In genomic region chr6:108492131-108492766, GRCh38 we compare ENCODE assay signal across 9 cellular contexts.
DNase-seq lines count a peak whose midpoint lies in the region; ATAC-seq, FAIRE-seq and TF ChIP-seq lines count a peak whose summit lies in the region.
"Had no signal": no experiment of that assay in that cellular context is flagged by ENCODE, and none has a peak within 500 bp of the region (broad histone marks: within the 10 kb centered on the region; RNA-seq: fewer than 3 reads in every experiment).

No MANE protein-coding gene starts in this region.

- H3K4me2 ChIP-seq in Loucy (ENCODE audit: low read depth, low read length, poor library complexity, severe bottlenecking) = no peak overlapping the region

- no peaks in the 10 kb centered on the region for H3K27me3 Mint-ChIP-seq in stimulated activated naive B cell treated with anti-CD40 and anti-IgM and Interleukin-4, amounts not matched to agents 10 μg/mL and 1 μg/mL and 100 μg/mL, for 72 hours
- H3K27me3 Mint-ChIP-seq in activated T-helper 17 cell treated with anti-CD3 and anti-CD28 coated beads, Interleukin-2, amount 50 U/mL, for 72 hours = no peaks in the 10 kb centered on the region
- H3K27me3 Mint-ChIP-seq: CD8-positive, alpha-beta memory T cell had no signal

- no peaks in the 10 kb centered on the region for H3K27me3 ChIP-seq in Loucy (ENCODE audit: insufficient read depth, low read length, poor library complexity, severe bottlenecking)

- no peaks in the 10 kb centered on the region for H3K4me1 Mint-ChIP-seq in stimulated activated naive B cell treated with anti-CD40 and anti-IgM and Interleukin-4, amounts not matched to agents 10 μg/mL and 1 μg/mL and 100 μg/mL, for 72 hours
- H3K4me1 Mint-ChIP-seq in activated T-helper 17 cell treated with anti-CD3 and anti-CD28 coated beads, Interleukin-2, amount 50 U/mL, for 72 hours = peaks cover 5% of the 10 kb centered on the region
- H3K4me1 Mint-ChIP-seq: CD8-positive, alpha-beta memory T cell had no signal

- no peaks in the 10 kb centered on the region for H4K20me1 ChIP-seq in Loucy (ENCODE audit: insufficient read depth, low read length, poor library complexity, severe bottlenecking)

- H3K9me3 ChIP-seq in Loucy (ENCODE audit: insufficient read depth, low read depth, low read length) = no peaks in the 10 kb centered on the region

- ATAC-seq in stimulated activated naive B cell treated with anti-CD40 and anti-IgM and Interleukin-4, amounts not matched to agents 10 μg/mL and 1 μg/mL and 100 μg/mL, for 72 hours (replicated peaks) = peak; percentile 34 to 56
- ATAC-seq in activated T-helper 17 cell treated with anti-CD3 and anti-CD28 coated beads, Interleukin-2, amount 50 U/mL, for 72 hours (replicated peaks) = no peak
- ATAC-seq in stimulated activated naive CD8-positive, alpha-beta T cell treated with anti-CD3 and anti-CD28 coated beads, Interleukin-15, Interleukin-2, amounts not matched to agents 100 U/mL and 50 U/mL, for 24 hours = no peak

- no peaks in the 10 kb centered on the region for H3F3A ChIP-seq in Loucy (ENCODE audit: low read depth)

- peak; percentile 85 for TF ChIP-seq CTCF in Loucy (conservative IDR thresholded peaks at IDR 0.05; ENCODE audit: low read length)

- no peak overlapping the region; the same call in 1 of the 2 replicates for H2AFZ ChIP-seq in Loucy (ENCODE audit: low read length)

- no peaks in the 10 kb centered on the region for H3K9me2 ChIP-seq in Loucy (replicated peaks; ENCODE audit: low read depth, low read length)

- H3K27ac Mint-ChIP-seq in stimulated activated naive B cell treated with anti-CD40 and anti-IgM and Interleukin-4, amounts not matched to agents 10 μg/mL and 1 μg/mL and 100 μg/mL, for 72 hours = no peak overlapping the region
- no peak overlapping the region for H3K27ac Mint-ChIP-seq in activated T-helper 17 cell treated with anti-CD3 and anti-CD28 coated beads, Interleukin-2, amount 50 U/mL, for 72 hours

- no peak overlapping the region for H3K4me3 ChIP-seq in Loucy (ENCODE audit: low read length, poor library complexity, severe bottlenecking)

- H3K9me3 Mint-ChIP-seq in stimulated activated naive B cell treated with anti-CD40 and anti-IgM and Interleukin-4, amounts not matched to agents 10 μg/mL and 1 μg/mL and 100 μg/mL, for 72 hours = no peaks in the 10 kb centered on the region
- H3K9me3 Mint-ChIP-seq in activated T-helper 17 cell treated with anti-CD3 and anti-CD28 coated beads, Interleukin-2, amount 50 U/mL, for 72 hours = no peaks in the 10 kb centered on the region
- H3K9me3 Mint-ChIP-seq: CD8-positive, alpha-beta memory T cell had no signal

- no peak overlapping the region for H3K9ac ChIP-seq in Loucy (ENCODE audit: low read depth, low read length, poor library complexity, severe bottlenecking)

- no peak overlapping the region for H3K4me3 Mint-ChIP-seq in stimulated activated naive B cell treated with anti-CD40 and anti-IgM and Interleukin-4, amounts not matched to agents 10 μg/mL and 1 μg/mL and 100 μg/mL, for 72 hours
- H3K4me3 Mint-ChIP-seq in activated T-helper 17 cell treated with anti-CD3 and anti-CD28 coated beads, Interleukin-2, amount 50 U/mL, for 72 hours = no peak overlapping the region
- H3K4me3 Mint-ChIP-seq: CD8-positive, alpha-beta memory T cell had no signal

- peaks cover 1 to 3% of the 10 kb centered on the region in 2 donors for H3K36me3 Mint-ChIP-seq in stimulated activated naive B cell treated with anti-CD40 and anti-IgM and Interleukin-4, amounts not matched to agents 10 μg/mL and 1 μg/mL and 100 μg/mL, for 72 hours
- no peaks in the 10 kb centered on the region for H3K36me3 Mint-ChIP-seq in activated T-helper 17 cell treated with anti-CD3 and anti-CD28 coated beads, Interleukin-2, amount 50 U/mL, for 72 hours (ENCODE audit: low read depth)

- DNase-seq in NCI-H1694 treated with DMSO at 0.1 percent for 48 hours (lab: John Stamatoyannopoulos, UW) (peak; percentile 20), NCI-H1694 (lab: John Stamatoyannopoulos, UW) (no peak), glomerular endothelial cell (ENCODE audit: extremely low read depth, low read depth, low spot score) (peak; percentile 44)
- DNase-seq in stimulated activated naive B cell treated with anti-CD40 and anti-IgM and Interleukin-4, amounts not matched to agents 10 μg/mL and 1 μg/mL and 100 μg/mL, for 72 hours = no peak
- DNase-seq in stimulated activated naive CD8-positive, alpha-beta T cell treated with anti-CD3 and anti-CD28 coated beads, Interleukin-15, Interleukin-2, amounts not matched to agents 100 U/mL and 50 U/mL, for 24 hours = no peak

- no peaks in the 10 kb centered on the region for H3K4me1 ChIP-seq in Loucy (ENCODE audit: insufficient read depth, low read length, poor library complexity, severe bottlenecking)

- FAIRE-seq in TTC549 (lab: Jason Lieb, UNC) = peak; percentile 94

- H3K79me2 ChIP-seq in Loucy (ENCODE audit: insufficient read depth, low read length) = no peaks in the 10 kb centered on the region

- no peaks in the 10 kb centered on the region for H3K36me3 ChIP-seq in Loucy (ENCODE audit: insufficient read depth, low read length)

Comparison
In these comparisons a context has a peak if more than half of its experiments do, and no peak if none do; other contexts are left out.
1. DNase-seq: peak in NCI-H1694 treated with DMSO at 0.1 percent for 48 hours (single experiment) and glomerular endothelial cell (single experiment); none in NCI-H1694 (single experiment), stimulated activated naive B cell treated with anti-CD40 and anti-IgM and Interleukin-4, amounts not matched to agents 10 μg/mL and 1 μg/mL and 100 μg/mL, for 72 hours (single experiment) and stimulated activated naive CD8-positive, alpha-beta T cell treated with anti-CD3 and anti-CD28 coated beads, Interleukin-15, Interleukin-2, amounts not matched to agents 100 U/mL and 50 U/mL, for 24 hours (single experiment).
2. ATAC-seq: peak in stimulated activated naive B cell treated with anti-CD40 and anti-IgM and Interleukin-4, amounts not matched to agents 10 μg/mL and 1 μg/mL and 100 μg/mL, for 72 hours (2 of 2); none in activated T-helper 17 cell treated with anti-CD3 and anti-CD28 coated beads, Interleukin-2, amount 50 U/mL, for 72 hours (single experiment) and stimulated activated naive CD8-positive, alpha-beta T cell treated with anti-CD3 and anti-CD28 coated beads, Interleukin-15, Interleukin-2, amounts not matched to agents 100 U/mL and 50 U/mL, for 24 hours (single experiment).